1 cellular context compared by ENCODE assay signal in genomic region chr1:66330711-66331110, GRCh38.
TF ChIP-seq lines count a peak whose summit lies in the region.

No MANE protein-coding gene starts in this region.

TF ChIP-seq in GM12878, 131 proteins besides CTCF, POLR2A, EP300 and RAD21 (continued from another document):
- 0 out of 2 replicates have a peak, but pooled peaks have one; percentile 13 for TF ChIP-seq JUNB (IDR thresholded peaks at IDR 0.05)
- peak; percentile 31; the same call in 1 of the 2 replicates for TF ChIP-seq ZNF24 (IDR thresholded peaks at IDR 0.05)
- no peak for TF ChIP-seq TCF7 (IDR thresholded peaks at IDR 0.05; ENCODE audit: borderline replicate concordance)
- TF ChIP-seq USF2 (IDR thresholded peaks at IDR 0.05; ENCODE audit: borderline replicate concordance, low read depth, low read length) = no peak
- TF ChIP-seq NR2F1 (conservative IDR thresholded peaks at IDR 0.05) = no peak; the same call in 1 of the 2 replicates
- TF ChIP-seq PAX5 (IDR thresholded peaks at IDR 0.05; ENCODE audit: borderline replicate concordance, low read depth, low read length) = no peak
- TF ChIP-seq USF1 (IDR thresholded peaks at IDR 0.05; ENCODE audit: borderline replicate concordance, extremely low read length, insufficient read depth, low read depth, low read length) = no peak
- TF ChIP-seq ZNF207 (IDR thresholded peaks at IDR 0.05; ENCODE audit: borderline replicate concordance) = no peak
- no peak for TF ChIP-seq KLF5 (IDR thresholded peaks at IDR 0.05; ENCODE audit: partially characterized antibody)
- peak; percentile 34 for TF ChIP-seq SKIL (IDR thresholded peaks at IDR 0.05; ENCODE audit: low read depth, poor library complexity, severe bottlenecking)
